Comparison of ENCODE assay signal across 17 cellular contexts in genomic region chr2:67857836-67858235, GRCh38.
DNase-seq lines count a peak whose midpoint lies in the region; ATAC-seq, FAIRE-seq and TF ChIP-seq lines count a peak whose summit lies in the region.
"Had no signal": no experiment of that assay in that cellular context is flagged by ENCODE, and none has a peak within 500 bp of the region (broad histone marks: within the 10 kb centered on the region; RNA-seq: fewer than 3 reads in every experiment).

No MANE protein-coding gene starts in this region.

- H4K8ac ChIP-seq in IMR-90 (ENCODE audit: low read depth in 2 of 2, low read length in 2 of 2), result no peak overlapping the region

- intact Hi-C loops in IMR-90 (cut with micrococcal nuclease), result no loop called here

- H3K4me1 Mint-ChIP-seq in immature natural killer cell, result no peaks in the 10 kb centered on the region
- H3K4me1 Mint-ChIP-seq: B cell, IgD-negative memory B cell had no signal

- TF ChIP-seq CTCF in IMR-90 (conservative IDR thresholded peaks at IDR 0.05; ENCODE audit: low read depth, low read length) (no peak), keratinocyte (optimal IDR thresholded peaks at IDR 0.05 in 1 of 3, IDR thresholded peaks at IDR 0.05 in 1 of 3, conservative IDR thresholded peaks at IDR 0.05 in 1 of 3; ENCODE audit: extremely low read depth in 1 of 3, insufficient read depth in 2 of 3, low read length in 3 of 3) (no peak), osteoblast (IDR thresholded peaks at IDR 0.05; ENCODE audit: extremely low read depth, low read depth, low read length) (no peak)

- H3K36me3 ChIP-seq in IMR-90 (ENCODE audit: control insufficient read depth, insufficient read depth, low read length) (no peaks in the 10 kb centered on the region), keratinocyte (ENCODE audit: control insufficient read depth in 2 of 2, extremely low read depth in 1 of 2, insufficient read depth in 2 of 2, low read length in 2 of 2) (no peaks in the 10 kb centered on the region), osteoblast (ENCODE audit: insufficient read depth, low read length) (no peaks in the 10 kb centered on the region)
- H3K36me3 ChIP-seq: BLaER1 treated with 17β-estradiol and CSF1 and Interleukin-3, amounts not matched to agents 10 nM and 100 nM had no signal

- no peak for TF ChIP-seq RAD21 in IMR-90 (IDR thresholded peaks at IDR 0.05; ENCODE audit: low read length)

- no peak overlapping the region for H2AK5ac ChIP-seq in IMR-90 (ENCODE audit: low read depth, low read length)

- in situ Hi-C loops in G401 (cut with HindIII; ENCODE audit: low sequenced_read_pairs) (no loop called here), IMR-90 (cut with MboI; ENCODE audit: low sequenced_read_pairs) (no loop called here)

- CTCF ChIA-PET in IMR-90 (lab: Yijun Ruan, JAX), result no interaction called here

- dilution Hi-C loops in IMR-90 (cut with HindIII; ENCODE audit: low sequenced_read_pairs, unreplicated experiment) (no loop called here), keratinocyte (cut with MboI; ENCODE audit: extremely low pct_ligation_motif_present, low sequenced_read_pairs) (no loop called here)

- no peak overlapping the region for H3K14ac ChIP-seq in IMR-90 (replicated peaks; ENCODE audit: low read depth, low read length)

- TF ChIP-seq POLR2A in IMR-90 (IDR thresholded peaks at IDR 0.05; ENCODE audit: low read depth, low read length), result no peak

- no peaks in the 10 kb centered on the region for H3K36me3 Mint-ChIP-seq in immature natural killer cell
- H3K36me3 Mint-ChIP-seq: CD8-positive, alpha-beta T cell; IgD-negative memory B cell had no signal

- H3K27me3 ChIP-seq in IMR-90 (ENCODE audit: control insufficient read depth, insufficient read depth, low read length) (peaks cover 18% of the 10 kb centered on the region), keratinocyte (ENCODE audit: control insufficient read depth, extremely low read depth, insufficient read depth, low read length) (no peaks in the 10 kb centered on the region), osteoblast (ENCODE audit: insufficient read depth, low read length) (no peaks in the 10 kb centered on the region)
- H3K27me3 ChIP-seq: BLaER1 treated with 17β-estradiol and CSF1 and Interleukin-3, amounts not matched to agents 10 nM and 100 nM had no signal

- H3K4me1 ChIP-seq in IMR-90 (ENCODE audit: control insufficient read depth, insufficient read depth, low read length) (no peaks in the 10 kb centered on the region), keratinocyte (ENCODE audit: control insufficient read depth, extremely low read depth, insufficient read depth, low read length) (no peaks in the 10 kb centered on the region), osteoblast (ENCODE audit: insufficient read depth, low read length) (peaks cover 10% of the 10 kb centered on the region)
- H3K4me1 ChIP-seq: BLaER1 treated with 17β-estradiol and CSF1 and Interleukin-3, amounts not matched to agents 10 nM and 100 nM had no signal

- H3K4me3 ChIP-seq in IMR-90 (ENCODE audit: insufficient read depth, low read depth, low read length), result no peak overlapping the region
- no peak overlapping the region for H3K4me3 ChIP-seq in keratinocyte (ENCODE audit: control insufficient read depth in 2 of 3, extremely low read depth in 1 of 3, insufficient read depth in 2 of 3, low read depth in 1 of 3, low read length in 3 of 3)
- H3K4me3 ChIP-seq in osteoblast (ENCODE audit: insufficient read depth, low read length), result no peak overlapping the region
- H3K4me3 ChIP-seq: BLaER1 treated with 17β-estradiol and CSF1 and Interleukin-3, amounts not matched to agents 10 nM and 100 nM; GM12878 had no signal

- no peaks in the 10 kb centered on the region for H3K9me3 Mint-ChIP-seq in immature natural killer cell
- H3K9me3 Mint-ChIP-seq: CD8-positive, alpha-beta T cell; HFFc6; IgD-negative memory B cell had no signal

- no peak overlapping the region for H2BK120ac ChIP-seq in IMR-90 (ENCODE audit: low read depth, low read length)

- H3K27me3 Mint-ChIP-seq in immature natural killer cell (ENCODE audit: low read depth in 3 of 3), result peaks cover 0 to 3% (median 2%) of the 10 kb centered on the region in 3 donors

- no peak overlapping the region for H2BK15ac ChIP-seq in IMR-90 (ENCODE audit: low read depth, low read length)

- H3K4me2 ChIP-seq in IMR-90 (ENCODE audit: low read depth, low read length) (no peak overlapping the region), keratinocyte (ENCODE audit: control insufficient read depth, extremely low read depth, insufficient read depth, low read depth, low read length) (no peak overlapping the region), osteoblast (ENCODE audit: insufficient read depth, low read length) (no peak overlapping the region)
- H3K4me2 ChIP-seq: BLaER1 treated with 17β-estradiol and CSF1 and Interleukin-3, amounts not matched to agents 10 nM and 100 nM had no signal

- H3K9ac ChIP-seq in IMR-90 (ENCODE audit: low read depth, low read length) (no peak overlapping the region), keratinocyte (ENCODE audit: control insufficient read depth, extremely low read depth, insufficient read depth, low read length) (no peak overlapping the region)
- H3K9ac ChIP-seq: BLaER1 treated with 17β-estradiol and CSF1 and Interleukin-3, amounts not matched to agents 10 nM and 100 nM had no signal

- no peak overlapping the region for H2BK5ac ChIP-seq in IMR-90 (ENCODE audit: low read depth, low read length, poor library complexity, severe bottlenecking)

- no peak overlapping the region for H4K5ac ChIP-seq in IMR-90 (ENCODE audit: low read depth, low read length)

- no peak overlapping the region for H2BK20ac ChIP-seq in IMR-90 (ENCODE audit: low read depth, low read length)

- H3K56ac ChIP-seq in IMR-90 (ENCODE audit: extremely low read depth, insufficient read depth, low read length), result no peak overlapping the region

- H3K27ac ChIP-seq in IMR-90 (ENCODE audit: insufficient read depth, low read length) (no peak overlapping the region), keratinocyte (ENCODE audit: control insufficient read depth, insufficient read depth, low read length) (no peak overlapping the region), osteoblast (ENCODE audit: low read depth, low read length) (no peak overlapping the region)
- H3K27ac ChIP-seq: BLaER1 treated with 17β-estradiol and CSF1 and Interleukin-3, amounts not matched to agents 10 nM and 100 nM; HL-60 had no signal

- no peaks in the 10 kb centered on the region for H4K20me1 ChIP-seq in IMR-90 (ENCODE audit: insufficient read depth, low read length)
- no peaks in the 10 kb centered on the region for H4K20me1 ChIP-seq in keratinocyte (ENCODE audit: control insufficient read depth, extremely low read depth, insufficient read depth, low read length)
- no peaks in the 10 kb centered on the region for H4K20me1 ChIP-seq in osteoblast (ENCODE audit: insufficient read depth, low read length)
- H4K20me1 ChIP-seq: BLaER1 treated with 17β-estradiol and CSF1 and Interleukin-3, amounts not matched to agents 10 nM and 100 nM had no signal

- peak; percentile 77 for DNase-seq in G401 (ENCODE audit: low spot score)
- no peak for DNase-seq in IMR-90
- no peak for DNase-seq in keratinocyte (ENCODE audit: low read depth, low spot score)
- DNase-seq in osteoblast (ENCODE audit: insufficient read length, low spot score, missing footprints), result no peak
- DNase-seq in immature natural killer cell, result no peak
- DNase-seq: Calu3; CD8-positive, alpha-beta T cell; GOT3; H7; HFFc6 had no signal

- no TSS peak for BruUV-seq in IMR-90 (replicated peaks; lab: Mats Ljungman, UMichigan)

- H3K18ac ChIP-seq in IMR-90 (ENCODE audit: low read depth, low read length), result no peak overlapping the region

- POLR2A ChIA-PET in IMR-90 (lab: Charles Lee; ENCODE audit: unreplicated experiment), result interaction anchor here (0.5 kb wide), 1 partner anchor 11 kb away, joined by 3 read pairs; no protein-coding TSS in a partner anchor

- FAIRE-seq in keratinocyte (lab: Jason Lieb, UNC), result peak; percentile 44
- FAIRE-seq: GM12878 had no signal

- H3K23ac ChIP-seq in IMR-90 (ENCODE audit: low read depth, low read length), result no peak overlapping the region

- H3K4ac ChIP-seq in IMR-90 (ENCODE audit: low read depth, low read length), result no peak overlapping the region

- no peaks in the 10 kb centered on the region for H3K9me3 ChIP-seq in IMR-90 (ENCODE audit: control insufficient read depth, insufficient read depth, low read length)
- no peaks in the 10 kb centered on the region for H3K9me3 ChIP-seq in keratinocyte (ENCODE audit: control insufficient read depth, low read depth, low read length)
- H3K9me3 ChIP-seq in osteoblast (ENCODE audit: low read depth, low read length), result no peaks in the 10 kb centered on the region
- H3K9me3 ChIP-seq: BLaER1 treated with 17β-estradiol and CSF1 and Interleukin-3, amounts not matched to agents 10 nM and 100 nM had no signal

- H3K9me1 ChIP-seq in IMR-90 (ENCODE audit: insufficient read depth, low read length) (no peaks in the 10 kb centered on the region), keratinocyte (ENCODE audit: control insufficient read depth, extremely low read depth, insufficient read depth, low read length) (no peaks in the 10 kb centered on the region)

- H3K79me1 ChIP-seq in IMR-90 (ENCODE audit: low read depth in 1 of 2, low read length in 2 of 2), result no peaks in the 10 kb centered on the region

- peak overlapping the region; percentile 68 for H2AFZ ChIP-seq in IMR-90 (replicated peaks; ENCODE audit: low read length, poor library complexity)
- peak overlapping the region; percentile 1 for H2AFZ ChIP-seq in keratinocyte (ENCODE audit: control insufficient read depth, low read length)
- peak overlapping the region; percentile 47 for H2AFZ ChIP-seq in osteoblast (ENCODE audit: low read length)

- no peak overlapping the region for H3K27ac Mint-ChIP-seq in immature natural killer cell
- H3K27ac Mint-ChIP-seq: B cell; CD8-positive, alpha-beta T cell; HFFc6; IgD-negative memory B cell had no signal

- no peak overlapping the region for H3K4me3 Mint-ChIP-seq in immature natural killer cell
- H3K4me3 Mint-ChIP-seq: B cell; CD8-positive, alpha-beta T cell; HFFc6; IgD-negative memory B cell had no signal

- ATAC-seq in IMR-90 (ENCODE audit: low read depth), result no peak
- ATAC-seq in GM18873 (IDR thresholded peaks at IDR 0.05; ENCODE audit: low FRiP score, unreplicated experiment), result no peak
- ATAC-seq: CD8-positive, alpha-beta T cell; GM12878; HCT116 had no signal

- 100% methylated on average over 1 of the region's 4 CpGs; no CpG with 5 or more reads in 1 of the 2 experiments for WGBS in IMR-90 (ENCODE audit: extremely low coverage in 2 of 2, insufficient read length in 1 of 2), 2 experiments

- H4K91ac ChIP-seq in IMR-90 (ENCODE audit: insufficient read depth, low read depth, low read length), result no peak overlapping the region

- H3K79me2 ChIP-seq in keratinocyte (ENCODE audit: control insufficient read depth, insufficient read depth, low read length), result no peaks in the 10 kb centered on the region
- no peaks in the 10 kb centered on the region for H3K79me2 ChIP-seq in osteoblast (ENCODE audit: insufficient read depth, low read length)

- peak overlapping the region; percentile 9 for H2AK9ac ChIP-seq in IMR-90 (replicated peaks; ENCODE audit: low read depth, low read length, poor library complexity)

TF ChIP-seq in IMR-90, 13 proteins besides CTCF, POLR2A, EP300 and RAD21 (continues in another document):
- TF ChIP-seq CEBPB (IDR thresholded peaks at IDR 0.05; ENCODE audit: low read depth, low read length) (no peak), MAZ (IDR thresholded peaks at IDR 0.05; ENCODE audit: borderline replicate concordance, low read depth, low read length) (no peak), MXI1 (IDR thresholded peaks at IDR 0.05; ENCODE audit: borderline replicate concordance, low read depth, low read length) (no peak)

Comparison
In these comparisons a context has a peak if more than half of its experiments do, and no peak if none do; other contexts are left out.
1. H2AFZ ChIP-seq: peak in every context shown above with its lines; median percentile 68 in IMR-90; 47 in osteoblast; 1 in keratinocyte.